8 cellular contexts compared by ENCODE assay signal in genomic region chr21:28991861-28992525, GRCh38. TPM values are rescaled to one million over a fixed set of nuclear protein-coding genes. Genes with fewer than 3 reads are reported as not detected.
DNase-seq lines count a peak whose midpoint lies in the region; ATAC-seq and TF ChIP-seq lines count a peak whose summit lies in the region.

No MANE protein-coding gene starts in this region.

- peaks cover 8% of the 10 kb centered on the region for H3F3A ChIP-seq in smooth muscle cell (ENCODE audit: low read depth)

- peaks cover 6% of the 10 kb centered on the region for H4K20me1 ChIP-seq in smooth muscle cell (ENCODE audit: low read depth)

- no peak for TF ChIP-seq CTCF in GM12875 (IDR thresholded peaks at IDR 0.05; ENCODE audit: borderline replicate concordance, insufficient read depth, low read depth, low read length)
- no peak for TF ChIP-seq CTCF in smooth muscle cell (IDR thresholded peaks at IDR 0.05; ENCODE audit: borderline replicate concordance, insufficient read depth, poor library complexity, severe bottlenecking)

- no peaks in the 10 kb centered on the region for H3K9me3 Mint-ChIP-seq in activated T-helper 1 cell treated with anti-CD3 and anti-CD28 coated beads, Interleukin-12 subunit alpha, Interleukin-12 subunit beta, Interleukin-2, Interleukin-4 antibody, amounts not matched to agents 30 ng/mL and 10 ng/mL and 1 ng/mL, durations not matched to agents 14 hours and 24 hours and 36 hours

- peaks cover 47% of the 10 kb centered on the region for H3K4me1 Mint-ChIP-seq in activated T-helper 1 cell treated with anti-CD3 and anti-CD28 coated beads, Interleukin-12 subunit alpha, Interleukin-12 subunit beta, Interleukin-2, Interleukin-4 antibody, amounts not matched to agents 30 ng/mL and 10 ng/mL and 1 ng/mL, durations not matched to agents 14 hours and 24 hours and 36 hours (ENCODE audit: low read depth)

- no peaks in the 10 kb centered on the region for H3K36me3 ChIP-seq in iPS DF 6.9 (ENCODE audit: control insufficient read depth, insufficient read depth, low read length)
- H3K36me3 ChIP-seq in smooth muscle cell (ENCODE audit: low read depth): no peaks in the 10 kb centered on the region

- H3K4me1 ChIP-seq in iPS DF 6.9 (ENCODE audit: control insufficient read depth, insufficient read depth, low read length) (no peaks in the 10 kb centered on the region), smooth muscle cell (ENCODE audit: low read depth) (peaks cover 8% of the 10 kb centered on the region)

- H3K27ac ChIP-seq in iPS DF 6.9 (ENCODE audit: low read length): no peak overlapping the region
- H3K27ac ChIP-seq in smooth muscle cell (ENCODE audit: low read depth): peak overlapping the region; percentile 93

- H3K27me3 Mint-ChIP-seq in activated T-helper 1 cell treated with anti-CD3 and anti-CD28 coated beads, Interleukin-12 subunit alpha, Interleukin-12 subunit beta, Interleukin-2, Interleukin-4 antibody, amounts not matched to agents 30 ng/mL and 10 ng/mL and 1 ng/mL, durations not matched to agents 14 hours and 24 hours and 36 hours (ENCODE audit: insufficient read depth): no peaks in the 10 kb centered on the region

- peak overlapping the region; percentile 91 for H3K4me2 ChIP-seq in smooth muscle cell

- H3K9me3 ChIP-seq in iPS DF 6.9 (ENCODE audit: control insufficient read depth, insufficient read depth, low read length) (no peaks in the 10 kb centered on the region), smooth muscle cell (replicated peaks; ENCODE audit: low read depth) (no peaks in the 10 kb centered on the region)

- H3K27me3 ChIP-seq in iPS DF 6.9 (ENCODE audit: control insufficient read depth, insufficient read depth, low read length) (no peaks in the 10 kb centered on the region), smooth muscle cell (ENCODE audit: low read depth) (no peaks in the 10 kb centered on the region)

- peak overlapping the region; percentile 87 for H3K9ac ChIP-seq in smooth muscle cell (ENCODE audit: low read depth)

- ATAC-seq in HG03097 (IDR thresholded peaks at IDR 0.05; ENCODE audit: low FRiP score, unreplicated experiment): peak; percentile 11
- ATAC-seq in HG03159 (IDR thresholded peaks at IDR 0.05; ENCODE audit: unreplicated experiment): no peak

- peaks cover 49% of the 10 kb centered on the region for H3K79me2 ChIP-seq in smooth muscle cell (ENCODE audit: low read depth)

- H2AFZ ChIP-seq in smooth muscle cell (ENCODE audit: low read depth): peak overlapping the region; percentile 63

- H3K4me3 ChIP-seq in GM12875 (ENCODE audit: low read depth, low read length): peak overlapping the region; percentile 84
- H3K4me3 ChIP-seq in iPS DF 6.9 (ENCODE audit: low read length): peak overlapping the region; percentile 86
- H3K4me3 ChIP-seq in smooth muscle cell: peak overlapping the region; percentile 76

- WGBS in iPS DF 6.9 (ENCODE audit: insufficient coverage, insufficient read length): no CpG with 5 or more reads among the region's 14 CpGs
- WGBS in smooth muscle cell (ENCODE audit: low lambda C conversion rate): 25% methylated on average over 14 of the region's 14 CpGs

- intact Hi-C loops in activated T-helper 1 cell treated with anti-CD3 and anti-CD28 coated beads, Interleukin-12 subunit alpha, Interleukin-12 subunit beta, Interleukin-2, Interleukin-4 antibody, amounts not matched to agents 30 ng/mL and 10 ng/mL and 1 ng/mL, durations not matched to agents 14 hours and 24 hours and 36 hours (cut with micrococcal nuclease): loop anchor here (1.0 to 2.0 kb wide), 4 partner anchors 32 to 309 kb away; partner anchors contain the start of genes CCT8 and USP16

- peak overlapping the region; percentile 97 for H3K4me3 Mint-ChIP-seq in activated T-helper 1 cell treated with anti-CD3 and anti-CD28 coated beads, Interleukin-12 subunit alpha, Interleukin-12 subunit beta, Interleukin-2, Interleukin-4 antibody, amounts not matched to agents 30 ng/mL and 10 ng/mL and 1 ng/mL, durations not matched to agents 14 hours and 24 hours and 36 hours

- no peak for DNase-seq in activated T-helper 1 cell treated with anti-CD3 and anti-CD28 coated beads, Interleukin-12 subunit alpha, Interleukin-12 subunit beta, Interleukin-2, Interleukin-4 antibody, amounts not matched to agents 30 ng/mL and 10 ng/mL and 1 ng/mL, durations not matched to agents 14 hours and 24 hours and 36 hours (ENCODE audit: low spot score)
- DNase-seq in iPS DF 6.9 (ENCODE audit: low read depth, low spot score) (no peak), smooth muscle cell (lab: John Stamatoyannopoulos, UW; ENCODE audit: unreplicated experiment) (no peak), A172 (ENCODE audit: low spot score) (no peak), NCI-H510A treated with DMSO at 0.1 percent for 48 hours (lab: John Stamatoyannopoulos, UW) (no peak)

- peak overlapping the region; percentile 97 for H3K27ac Mint-ChIP-seq in activated T-helper 1 cell treated with anti-CD3 and anti-CD28 coated beads, Interleukin-12 subunit alpha, Interleukin-12 subunit beta, Interleukin-2, Interleukin-4 antibody, amounts not matched to agents 30 ng/mL and 10 ng/mL and 1 ng/mL, durations not matched to agents 14 hours and 24 hours and 36 hours

- H3K36me3 Mint-ChIP-seq in activated T-helper 1 cell treated with anti-CD3 and anti-CD28 coated beads, Interleukin-12 subunit alpha, Interleukin-12 subunit beta, Interleukin-2, Interleukin-4 antibody, amounts not matched to agents 30 ng/mL and 10 ng/mL and 1 ng/mL, durations not matched to agents 14 hours and 24 hours and 36 hours (ENCODE audit: low read depth): peaks cover 4% of the 10 kb centered on the region

RNA-seq across cellular contexts. Expression of gene LTN1, which starts 0.7 kb away (rescaled TPM):
- 25.6 and 28.4 TPM in 2 replicates for total RNA-seq in activated T-helper 1 cell treated with anti-CD3 and anti-CD28 coated beads, Interleukin-12 subunit alpha, Interleukin-12 subunit beta, Interleukin-2, Interleukin-4 antibody, amounts not matched to agents 30 ng/mL and 10 ng/mL and 1 ng/mL, durations not matched to agents 14 hours and 24 hours and 36 hours
- 44.4 and 50.2 TPM in 2 replicates for total RNA-seq in smooth muscle cell
- polyA plus RNA-seq in smooth muscle cell: 10.2 and 11.2 TPM in 2 replicates
- total RNA-seq in A172 (2014; rRNA removed; shearing (Covaris generic)): 31.0 and 35.7 TPM in 2 replicates

RNA-seq across cellular contexts. Expression of gene RWDD2B, which starts 27.2 kb away (rescaled TPM):
- 11.0 and 11.1 TPM in 2 replicates for total RNA-seq in activated T-helper 1 cell treated with anti-CD3 and anti-CD28 coated beads, Interleukin-12 subunit alpha, Interleukin-12 subunit beta, Interleukin-2, Interleukin-4 antibody, amounts not matched to agents 30 ng/mL and 10 ng/mL and 1 ng/mL, durations not matched to agents 14 hours and 24 hours and 36 hours
- 6.1 and 11.8 TPM in 2 replicates for total RNA-seq in smooth muscle cell
- polyA plus RNA-seq in smooth muscle cell: 4.3 and 4.4 TPM in 2 replicates
- 26.8 and 28.6 TPM in 2 replicates for total RNA-seq in A172 (2014; rRNA removed; shearing (Covaris generic))

RNA-seq across cellular contexts. Expression of gene USP16, which starts 32.5 kb away (rescaled TPM):
- total RNA-seq in activated T-helper 1 cell treated with anti-CD3 and anti-CD28 coated beads, Interleukin-12 subunit alpha, Interleukin-12 subunit beta, Interleukin-2, Interleukin-4 antibody, amounts not matched to agents 30 ng/mL and 10 ng/mL and 1 ng/mL, durations not matched to agents 14 hours and 24 hours and 36 hours: 44.7 and 48.7 TPM in 2 replicates
- 36.2 and 37.0 TPM in 2 replicates for total RNA-seq in smooth muscle cell
- 24.8 and 25.9 TPM in 2 replicates for polyA plus RNA-seq in smooth muscle cell
- 70.4 and 77.9 TPM in 2 replicates for total RNA-seq in A172 (2014; rRNA removed; shearing (Covaris generic))
